ENCODE assay signal across 14 cellular contexts in genomic region chr16:5116780-5117295, GRCh38. TPM values are rescaled to one million over a fixed set of nuclear protein-coding genes. Genes with fewer than 3 reads are reported as not detected.
DNase-seq lines count a peak whose midpoint lies in the region; ATAC-seq and TF ChIP-seq lines count a peak whose summit lies in the region.
"Not testable (repeated sequence)": the region's sequence is repeated elsewhere in the genome, so short reads cannot be mapped to it uniquely, and the experiment has no call there.
"Had no signal": no experiment of that assay in that cellular context is flagged by ENCODE, and none has a peak within 500 bp of the region (broad histone marks: within the 10 kb centered on the region; RNA-seq: fewer than 3 reads in every experiment).

No MANE protein-coding gene starts in this region.

- H3K4me3 Mint-ChIP-seq in CD4-positive, alpha-beta T cell: not testable (repeated sequence)
- H3K4me3 Mint-ChIP-seq in activated T-helper 17 cell treated with anti-CD3 and anti-CD28 coated beads, Interleukin-2, amount 50 U/mL, for 72 hours: peak overlapping the region; percentile 41
- peak overlapping the region in 5 of 10 donors; percentile 10 to 74 (median 66) for H3K4me3 Mint-ChIP-seq in naive thymus-derived CD8-positive, alpha-beta T cell

- H3K4me2 ChIP-seq in hepatocyte: peak overlapping the region; percentile 47

- H3K27me3 Mint-ChIP-seq in CD4-positive, alpha-beta T cell; activated T-helper 17 cell treated with anti-CD3 and anti-CD28 coated beads, Interleukin-2, amount 50 U/mL, for 72 hours: not testable (repeated sequence)
- H3K27me3 Mint-ChIP-seq in naive thymus-derived CD8-positive, alpha-beta T cell: peaks cover 2 to 22% (median 19%) of the 10 kb centered on the region in 5 donors

- not testable (repeated sequence) for H3K36me3 Mint-ChIP-seq in CD4-positive, alpha-beta T cell (ENCODE audit: low read depth); activated T-helper 17 cell treated with anti-CD3 and anti-CD28 coated beads, Interleukin-2, amount 50 U/mL, for 72 hours (ENCODE audit: low read depth); naive thymus-derived CD8-positive, alpha-beta T cell

- not testable (repeated sequence) for H3K36me3 ChIP-seq in hepatocyte (replicated peaks; ENCODE audit: insufficient read depth, low read depth); urinary bladder (ENCODE audit: insufficient read depth)

- not testable (repeated sequence) for H3K9me3 Mint-ChIP-seq in CD4-positive, alpha-beta T cell; activated T-helper 17 cell treated with anti-CD3 and anti-CD28 coated beads, Interleukin-2, amount 50 U/mL, for 72 hours; naive thymus-derived CD8-positive, alpha-beta T cell

- peaks cover 22% of the 10 kb centered on the region for H3K4me1 Mint-ChIP-seq in CD4-positive, alpha-beta T cell (ENCODE audit: low read depth)
- H3K4me1 Mint-ChIP-seq in activated T-helper 17 cell treated with anti-CD3 and anti-CD28 coated beads, Interleukin-2, amount 50 U/mL, for 72 hours: not testable (repeated sequence)
- H3K4me1 Mint-ChIP-seq in naive thymus-derived CD8-positive, alpha-beta T cell: peaks cover 11 to 24% (median 19%) of the 10 kb centered on the region in 4 donors

- H2AFZ ChIP-seq in hepatocyte: not testable (repeated sequence)

- not testable (repeated sequence) for H3K27ac ChIP-seq in CD4-positive, alpha-beta T cell (ENCODE audit: low read depth, low read length); hepatocyte
- H3K27ac ChIP-seq in urinary bladder (ENCODE audit: low read depth): peak overlapping the region; percentile 16

- ATAC-seq in CD4-positive, alpha-beta T cell (ENCODE audit: poor library complexity); activated T-helper 17 cell treated with anti-CD3 and anti-CD28 coated beads, Interleukin-2, amount 50 U/mL, for 72 hours (replicated peaks); naive thymus-derived CD8-positive, alpha-beta T cell: not testable (repeated sequence)

- H3K4me1 ChIP-seq in hepatocyte (ENCODE audit: insufficient read depth); urinary bladder (ENCODE audit: insufficient read depth): not testable (repeated sequence)

- not testable (repeated sequence) for H4K20me1 ChIP-seq in hepatocyte (ENCODE audit: insufficient read depth, poor library complexity, severe bottlenecking)

- not testable (repeated sequence) for TF ChIP-seq CTCF in CD4-positive, alpha-beta T cell (IDR thresholded peaks at IDR 0.05); hepatocyte (IDR thresholded peaks at IDR 0.05; ENCODE audit: poor library complexity)

- WGBS in hepatocyte (ENCODE audit: low lambda C conversion rate, missing lambda C conversion rate): 77% methylated on average over 10 of the region's 10 CpGs
- 34% methylated on average over 10 of the region's 10 CpGs for WGBS in urinary bladder

- not testable (repeated sequence) for H3K4me3 ChIP-seq in hepatocyte; urinary bladder (ENCODE audit: low read depth, low read length)

- H3K9me2 ChIP-seq in hepatocyte (replicated peaks; ENCODE audit: insufficient read depth): not testable (repeated sequence)

- H3K9me3 ChIP-seq in CD4-positive, alpha-beta T cell (ENCODE audit: control insufficient read depth, low read length); hepatocyte (ENCODE audit: low read depth): not testable (repeated sequence)

- DNase-seq in CD4-positive, alpha-beta T cell; hepatocyte (ENCODE audit: low spot score); naive thymus-derived CD8-positive, alpha-beta T cell: not testable (repeated sequence)
- DNase-seq in H4 (ENCODE audit: low spot score): peak; percentile 6
- DNase-seq in NCI-H2171 treated with DMSO at 0.1 percent for 48 hours (lab: John Stamatoyannopoulos, UW): peak; percentile 31

- POLR2A ChIA-PET in CD4-positive, alpha-beta T cell (lab: Charles Lee): not testable (repeated sequence)
- POLR2A ChIA-PET in naive thymus-derived CD8-positive, alpha-beta T cell (lab: Charles Lee): interaction anchor here (1.6 kb wide), 1 partner anchor 19 kb away, joined by 5 read pairs; no protein-coding TSS in a partner anchor

- intact Hi-C loops in CD4-positive, alpha-beta T cell (cut with DNase I, micrococcal nuclease): not testable (repeated sequence)

- H3K27me3 ChIP-seq in CD4-positive, alpha-beta T cell (ENCODE audit: control insufficient read depth, insufficient read depth, low read length); hepatocyte: not testable (repeated sequence)

- CTCF ChIA-PET in CD4-positive, alpha-beta T cell (lab: Charles Lee): not testable (repeated sequence)

- H3K79me2 ChIP-seq in hepatocyte: not testable (repeated sequence)

- H3K27ac Mint-ChIP-seq in CD4-positive, alpha-beta T cell: peak overlapping the region; percentile 67
- peak overlapping the region; percentile 75 for H3K27ac Mint-ChIP-seq in activated T-helper 17 cell treated with anti-CD3 and anti-CD28 coated beads, Interleukin-2, amount 50 U/mL, for 72 hours
- peak overlapping the region in 7 of 10 donors; percentile 11 to 84 (median 74) for H3K27ac Mint-ChIP-seq in naive thymus-derived CD8-positive, alpha-beta T cell

RNA-seq across cellular contexts. Expression of gene EEF2KMT, which starts 19.2 kb away (rescaled TPM):
- total RNA-seq in CD4-positive, alpha-beta T cell: 1 to 10 TPM; 2.2 to 2.5 TPM
- total RNA-seq in H4 (2014; rRNA removed; shearing (Covaris generic)): 10.5 and 16.6 TPM in 2 replicates
- 10 to 100 TPM in 1 of 2 donors, 1 to 10 TPM in 1; 7.3 to 11.7 TPM for total RNA-seq in activated T-helper 17 cell treated with anti-CD3 and anti-CD28 coated beads, Interleukin-2, amount 50 U/mL, for 72 hours
- total RNA-seq in hepatocyte (5.8 and 16.5 TPM in 2 replicates), urinary bladder (4.6 TPM)
- polyA plus RNA-seq in hepatocyte (16.1 and 16.7 TPM in 2 replicates), urinary bladder (11.2 TPM)
- total RNA-seq in naive thymus-derived CD8-positive, alpha-beta T cell: 10 to 100 TPM; 11.5 to 11.8 TPM
- 10 to 100 TPM; 11.6 to 20.3 (median 12.6) TPM for polyA plus RNA-seq in naive thymus-derived CD8-positive, alpha-beta T cell

RNA-seq across cellular contexts. Expression of gene ALG1, which starts 45.2 kb away (rescaled TPM):
- 1 to 10 TPM; 8.9 to 9.0 TPM for total RNA-seq in CD4-positive, alpha-beta T cell
- 12.0 and 14.9 TPM in 2 replicates for total RNA-seq in H4 (2014; rRNA removed; shearing (Covaris generic))
- 10 to 100 TPM; 15.1 to 38.1 TPM for total RNA-seq in activated T-helper 17 cell treated with anti-CD3 and anti-CD28 coated beads, Interleukin-2, amount 50 U/mL, for 72 hours
- total RNA-seq in hepatocyte (37.9 and 63.6 TPM in 2 replicates), urinary bladder (15.1 TPM)
- polyA plus RNA-seq in hepatocyte (45.5 and 51.9 TPM in 2 replicates), urinary bladder (18.5 TPM)
- 10 to 100 TPM; 22.8 to 27.6 TPM for total RNA-seq in naive thymus-derived CD8-positive, alpha-beta T cell
- polyA plus RNA-seq in naive thymus-derived CD8-positive, alpha-beta T cell: 10 to 100 TPM; 23.3 to 25.1 (median 24.3) TPM

RNA-seq across cellular contexts. Expression of gene C16orf89, which starts 51.1 kb away (rescaled TPM):
- not detected for total RNA-seq in CD4-positive, alpha-beta T cell
- 1.0 and 3.6 TPM in 2 replicates for total RNA-seq in H4 (2014; rRNA removed; shearing (Covaris generic))
- not detected for total RNA-seq in activated T-helper 17 cell treated with anti-CD3 and anti-CD28 coated beads, Interleukin-2, amount 50 U/mL, for 72 hours
- total RNA-seq in hepatocyte: 1.1 and 4.5 TPM in 2 replicates
- 2.0 and 3.8 TPM in 2 replicates for polyA plus RNA-seq in hepatocyte
- not detected for total RNA-seq in naive thymus-derived CD8-positive, alpha-beta T cell
- not detected for polyA plus RNA-seq in naive thymus-derived CD8-positive, alpha-beta T cell
- total RNA-seq in urinary bladder: 6.0 TPM
- 11.1 TPM for polyA plus RNA-seq in urinary bladder
- total RNA-seq: CD4-positive, alpha-beta memory T cell; HT-29; K562; PC-9; RPMI7951; SJCRH30 had no signal
- polyA plus RNA-seq: BJ; CD4-positive, alpha-beta memory T cell; K562 had no signal
